In the genomic region with DNA sequence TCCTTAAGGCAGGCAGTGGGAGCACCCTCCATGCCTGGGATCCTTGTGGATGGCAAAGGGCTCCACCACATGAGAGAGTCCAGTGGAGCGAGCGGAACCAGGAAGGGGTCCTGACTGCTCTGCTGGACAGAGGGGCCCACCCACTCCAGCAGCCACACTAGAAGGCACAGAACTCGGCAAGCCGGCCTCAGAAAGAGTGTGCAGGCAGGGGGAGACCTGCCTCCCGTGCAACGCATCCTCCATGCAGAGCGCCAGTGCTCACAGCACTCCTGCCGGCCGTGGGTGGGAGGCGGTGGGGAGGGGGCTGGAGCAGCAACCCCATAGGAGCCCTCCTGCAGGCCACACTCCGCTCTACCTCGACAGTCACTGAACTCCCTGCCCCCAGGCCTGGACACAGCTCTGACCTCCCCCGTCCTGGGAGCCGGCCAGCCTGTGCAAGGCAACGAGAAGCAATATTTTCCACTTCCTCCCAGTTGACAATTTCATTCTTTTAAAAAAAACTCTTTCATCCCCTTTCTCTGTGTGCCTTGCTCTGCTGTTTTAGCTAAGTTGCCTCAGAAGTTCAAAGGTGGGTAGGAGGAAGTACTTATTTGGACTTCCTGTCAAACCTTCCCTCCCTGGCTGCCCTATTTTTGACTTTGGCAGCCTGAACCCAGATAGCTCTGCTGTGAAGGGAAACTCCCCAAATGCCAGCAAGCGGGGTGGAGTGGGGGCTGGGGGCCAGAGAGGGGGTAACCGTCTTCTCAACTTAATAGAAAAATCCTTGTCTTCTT, we compare ENCODE assay signal across 8 cellular contexts. TPM values are rescaled to one million over a fixed set of nuclear protein-coding genes. Genes with fewer than 3 reads are reported as not detected.
DNase-seq lines count a peak whose midpoint lies in the region; ATAC-seq and TF ChIP-seq lines count a peak whose summit lies in the region.

No MANE protein-coding gene starts in this region.

- no peaks in the 10 kb centered on the region for H3K9me3 ChIP-seq in BLaER1 treated with 17β-estradiol and CSF1 and Interleukin-3, amounts not matched to agents 10 nM and 100 nM (replicated peaks in 1 of 11)
- H3K9me3 ChIP-seq in MG63: peaks cover 13% of the 10 kb centered on the region

- intact Hi-C loops in activated CD4-positive, alpha-beta memory T cell treated with anti-CD3 and anti-CD28 coated beads for 36 hours (cut with micrococcal nuclease): loop anchor here (1.0 kb wide), 2 partner anchors 9 to 28 kb away; no protein-coding TSS in a partner anchor
- intact Hi-C loops in Right ventricle myocardium superior (cut with DNase I): no loop called here

- H3K9ac ChIP-seq in BLaER1 treated with 17β-estradiol and CSF1 and Interleukin-3, amounts not matched to agents 10 nM and 100 nM: peak overlapping the region; percentile 49 to 95 (median 76)

- TF ChIP-seq CTCF in HL-60 (IDR thresholded peaks at IDR 0.05; ENCODE audit: insufficient read depth, low read length): no peak

- peaks cover 98 to 100% (median 100%) of the 10 kb centered on the region in 10 experiments for H3K4me1 ChIP-seq in BLaER1 treated with 17β-estradiol and CSF1 and Interleukin-3, amounts not matched to agents 10 nM and 100 nM

- H3K4me2 ChIP-seq in BLaER1 treated with 17β-estradiol and CSF1 and Interleukin-3, amounts not matched to agents 10 nM and 100 nM: peak overlapping the region; percentile 88 to 100 (median 96)

- H3K36me3 Mint-ChIP-seq in activated CD4-positive, alpha-beta memory T cell treated with anti-CD3 and anti-CD28 coated beads for 36 hours: no peaks in the 10 kb centered on the region

- peak overlapping the region; percentile 18 to 59 (median 38); a peak in 16 of 20 replicates for H3K4me3 ChIP-seq in BLaER1 treated with 17β-estradiol and CSF1 and Interleukin-3, amounts not matched to agents 10 nM and 100 nM
- no peak overlapping the region for H3K4me3 ChIP-seq in HL-60 (replicated peaks; ENCODE audit: insufficient read depth, low read length)
- no peak overlapping the region for H3K4me3 ChIP-seq in MG63

- H3K27ac ChIP-seq in BLaER1 treated with 17β-estradiol and CSF1 and Interleukin-3, amounts not matched to agents 10 nM and 100 nM: peak overlapping the region; percentile 32 to 99 (median 95); a peak in 21 of 22 replicates
- peak overlapping the region; percentile 78 for H3K27ac ChIP-seq in HL-60 (replicated peaks)

- CTCF ChIA-PET in activated CD4-positive, alpha-beta memory T cell treated with anti-CD3 and anti-CD28 coated beads for 36 hours (lab: Charles Lee): interaction anchor here (0.7 to 2.8 kb wide), 11 partner anchors 10 to 36 kb away, joined by 3 to 12 read pairs (median 6); no protein-coding TSS in a partner anchor

- POLR2A ChIA-PET in activated CD4-positive, alpha-beta memory T cell treated with anti-CD3 and anti-CD28 coated beads for 36 hours (lab: Charles Lee): interaction anchor here (1.0 to 2.5 kb wide), 9 partner anchors 8 to 31 kb away, joined by 3 to 19 read pairs (median 5); no protein-coding TSS in a partner anchor

- peaks cover 84% of the 10 kb centered on the region for H3K4me1 Mint-ChIP-seq in activated CD4-positive, alpha-beta memory T cell treated with anti-CD3 and anti-CD28 coated beads for 36 hours (ENCODE audit: low read depth)

- ATAC-seq in GM21381 (IDR thresholded peaks at IDR 0.05; ENCODE audit: unreplicated experiment) (peak; percentile 72), Right ventricle myocardium superior (ENCODE audit: poor library complexity) (peak; percentile 9)

- H4K20me1 ChIP-seq in BLaER1 treated with 17β-estradiol and CSF1 and Interleukin-3, amounts not matched to agents 10 nM and 100 nM: no peaks in the 10 kb centered on the region

- DNase-seq in HL-60 (ENCODE audit: low read depth in 1 of 2, low spot score in 1 of 2) (peak; percentile 76 to 85), Right ventricle myocardium superior (peak; percentile 76), NCI-H1436 (lab: John Stamatoyannopoulos, UW) (no peak), MG63 (no peak)
- peak; percentile 72 for DNase-seq in activated CD4-positive, alpha-beta memory T cell treated with anti-CD3 and anti-CD28 coated beads for 36 hours
- peak; percentile 47 for DNase-seq in stimulated activated CD8-positive, alpha-beta memory T cell treated with anti-CD3 and anti-CD28 coated beads, Interleukin-12 subunit alpha, Interleukin-12 subunit beta, amount 100 ng/mL, for 4 hours (ENCODE audit: low read depth)

- H3K27ac Mint-ChIP-seq in activated CD4-positive, alpha-beta memory T cell treated with anti-CD3 and anti-CD28 coated beads for 36 hours: peak overlapping the region; percentile 93

- no peaks in the 10 kb centered on the region for H3K36me3 ChIP-seq in BLaER1 treated with 17β-estradiol and CSF1 and Interleukin-3, amounts not matched to agents 10 nM and 100 nM
- no peaks in the 10 kb centered on the region for H3K36me3 ChIP-seq in MG63

- no peaks in the 10 kb centered on the region for H3K27me3 ChIP-seq in BLaER1 treated with 17β-estradiol and CSF1 and Interleukin-3, amounts not matched to agents 10 nM and 100 nM
- H3K27me3 ChIP-seq in HL-60 (ENCODE audit: insufficient read depth, poor library complexity, severe bottlenecking) (no peaks in the 10 kb centered on the region), MG63 (no peaks in the 10 kb centered on the region; the same call in 1 of the 2 replicates)

- H3K27me3 Mint-ChIP-seq in activated CD4-positive, alpha-beta memory T cell treated with anti-CD3 and anti-CD28 coated beads for 36 hours: no peaks in the 10 kb centered on the region

- H3K4me3 Mint-ChIP-seq in activated CD4-positive, alpha-beta memory T cell treated with anti-CD3 and anti-CD28 coated beads for 36 hours: peak overlapping the region; percentile 74

- no peaks in the 10 kb centered on the region for H3K9me3 Mint-ChIP-seq in activated CD4-positive, alpha-beta memory T cell treated with anti-CD3 and anti-CD28 coated beads for 36 hours

RNA-seq across cellular contexts. Expression of a gene that starts 5.3 kb away (rescaled TPM):
- 100 to 1,000 TPM; 212 to 213 TPM for total RNA-seq in activated CD4-positive, alpha-beta memory T cell treated with anti-CD3 and anti-CD28 coated beads for 36 hours
- 6.7 TPM for total RNA-seq in Right ventricle myocardium superior
- total RNA-seq in MG63 (2014; rRNA removed; shearing (Covaris generic); ENCODE audit: low replicate concordance): not detected in 2 replicates

Comparison
In these comparisons a context has a peak if more than half of its experiments do, and no peak if none do; other contexts are left out.
1. H3K4me3 ChIP-seq: peak in BLaER1 treated with 17β-estradiol and CSF1 and Interleukin-3, amounts not matched to agents 10 nM and 100 nM (10 of 10); none in HL-60 (single experiment) and MG63 (single experiment).
2. DNase-seq: peak in HL-60 (2 of 2), activated CD4-positive, alpha-beta memory T cell treated with anti-CD3 and anti-CD28 coated beads for 36 hours (single experiment), Right ventricle myocardium superior (single experiment) and stimulated activated CD8-positive, alpha-beta memory T cell treated with anti-CD3 and anti-CD28 coated beads, Interleukin-12 subunit alpha, Interleukin-12 subunit beta, amount 100 ng/mL, for 4 hours (single experiment); none in NCI-H1436 (single experiment) and MG63 (single experiment).
3. RNA of a gene that starts 5.3 kb away (total RNA-seq): 212 to 213 TPM in activated CD4-positive, alpha-beta memory T cell treated with anti-CD3 and anti-CD28 coated beads for 36 hours; 6.7 TPM in Right ventricle myocardium superior (single experiment) and not detected in MG63; every median in the first group is over 10 times any median in the second.